In the genomic region with DNA sequence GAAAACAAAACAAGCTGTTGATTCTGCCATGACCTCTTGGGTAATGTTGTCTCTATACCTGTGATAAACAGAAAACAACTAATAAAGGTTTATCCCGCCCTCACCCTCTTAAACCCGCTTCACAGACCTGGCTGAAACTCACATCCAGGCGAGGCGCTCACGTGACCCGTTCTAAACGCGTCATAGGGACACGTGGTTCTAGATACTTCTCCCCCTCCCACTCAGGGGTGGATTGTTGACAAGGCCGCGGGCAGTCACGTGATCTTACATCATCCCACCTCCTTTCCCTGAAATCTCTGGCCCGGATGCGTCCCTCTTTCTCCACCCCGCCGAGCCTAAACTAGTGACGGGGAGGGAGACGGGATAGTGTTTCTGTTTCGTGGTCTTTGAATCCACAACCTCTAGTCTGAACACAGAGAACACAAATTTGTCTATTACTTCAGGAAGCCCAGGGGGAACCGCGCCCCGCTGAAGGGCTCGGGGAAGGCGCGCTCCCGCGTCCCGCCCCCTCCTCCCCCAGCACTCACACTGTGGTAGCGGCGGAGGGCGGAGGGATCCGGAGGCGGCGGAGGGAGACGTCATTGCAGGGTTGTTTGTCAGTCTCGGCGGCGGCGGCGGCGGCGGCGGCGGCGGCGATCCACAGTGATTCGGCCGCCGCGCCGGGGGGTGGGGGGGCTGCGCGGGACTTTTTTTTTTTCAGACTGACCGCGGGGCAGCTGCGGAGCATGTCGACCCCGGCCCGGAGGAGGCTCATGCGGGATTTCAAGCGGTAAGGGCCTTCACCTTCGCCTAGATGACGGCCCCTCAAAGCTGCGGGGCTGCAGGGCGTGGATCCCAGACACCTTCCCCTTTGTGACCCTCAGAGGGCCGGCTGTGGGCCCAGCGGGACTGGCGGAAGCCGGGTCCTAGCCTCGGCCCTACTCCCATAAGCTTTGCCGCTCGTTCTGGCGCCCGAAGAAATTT, we compare ENCODE assay signal across 8 cellular contexts. TPM values are rescaled to one million over a fixed set of nuclear protein-coding genes. Genes with fewer than 3 reads are reported as not detected.
DNase-seq lines count a peak whose midpoint lies in the region; ATAC-seq and TF ChIP-seq lines count a peak whose summit lies in the region.

A gene (plus strand): TSS at position 699 of the 963 bp plus-strand sequence. CDS start 27 bp downstream, at position 726.

- CTCF ChIA-PET in CD8-positive, alpha-beta memory T cell (lab: Charles Lee), result interaction anchor here (0.6 to 2.1 kb wide), 14 partner anchors 10 to 387 kb away, joined by 3 to 10 read pairs (median 4); a partner anchor contains a TSS

- H3K27me3 ChIP-seq in CD8-positive, alpha-beta memory T cell (ENCODE audit: insufficient read depth, low read length, poor library complexity, severe bottlenecking), result no peaks in the 10 kb centered on the region
- H3K27me3 ChIP-seq in lower lobe of right lung (ENCODE audit: low read depth), result no peaks in the 10 kb centered on the region

- H3K9me3 ChIP-seq in CD8-positive, alpha-beta memory T cell (ENCODE audit: low read length), result no peaks in the 10 kb centered on the region
- H3K9me3 ChIP-seq in lower lobe of right lung, result no peaks in the 10 kb centered on the region

- peaks cover 46 to 70% (median 66%) of the 10 kb centered on the region in 3 donors for H3K4me1 Mint-ChIP-seq in CD8-positive, alpha-beta memory T cell

- peaks cover 6 to 50% (median 7%) of the 10 kb centered on the region in 3 donors for H3K36me3 Mint-ChIP-seq in CD8-positive, alpha-beta memory T cell

- intact Hi-C loops in lower lobe of right lung (cut with DNase I), result no loop called here

- DNase-seq in CD8-positive, alpha-beta memory T cell, result peak; percentile 94 to 98 (median 97)
- DNase-seq in HS-5 (ENCODE audit: low read depth) (peak; percentile 98), lower lobe of right lung (peak; percentile 99)
- peak; percentile 95 for DNase-seq in NK-92 treated with Interleukin-12 subunit alpha and Interleukin-12 subunit beta, amount 100 ng/mL, for 24 hours (lab: John Stamatoyannopoulos, UW)
- DNase-seq in activated CD8-positive, alpha-beta memory T cell treated with anti-CD3 and anti-CD28 coated beads for 24 hours, result peak; percentile 99
- peak; percentile 98 for DNase-seq in effector CD4-positive, alpha-beta T cell
- DNase-seq in stimulated activated CD4-positive, alpha-beta T cell treated with anti-CD3 and anti-CD28 coated beads, TNF-alpha, amount 100 ng/mL, for 24 hours (ENCODE audit: low read depth in 3 of 3), result peak; percentile 85 to 96 (median 93)

- no peak for TF ChIP-seq CTCF in lower lobe of right lung (IDR thresholded peaks at IDR 0.05)

- H3K27ac ChIP-seq in CD8-positive, alpha-beta memory T cell (ENCODE audit: low read depth, low read length), result peak within 1 kb of the TSS; percentile 100
- peak within 1 kb of the TSS; percentile 100 for H3K27ac ChIP-seq in lower lobe of right lung

- peaks cover 0 to 10% of the 10 kb centered on the region in 2 donors for H3K27me3 Mint-ChIP-seq in CD8-positive, alpha-beta memory T cell

- H3K4me1 ChIP-seq in CD8-positive, alpha-beta memory T cell (ENCODE audit: insufficient read depth, low read length), result peaks cover 60% of the 10 kb centered on the region
- H3K4me1 ChIP-seq in lower lobe of right lung, result peaks cover 41% of the 10 kb centered on the region

- H3K36me3 ChIP-seq in CD8-positive, alpha-beta memory T cell (ENCODE audit: insufficient read depth, low read length), result no peaks in the 10 kb centered on the region
- peaks cover 20% of the 10 kb centered on the region for H3K36me3 ChIP-seq in lower lobe of right lung

- peak within 1 kb of the TSS; percentile 66 for H3K4me3 ChIP-seq in CD8-positive, alpha-beta memory T cell (ENCODE audit: low read length)
- peak within 1 kb of the TSS; percentile 95 for H3K4me3 ChIP-seq in lower lobe of right lung

- ATAC-seq in GM19468 (IDR thresholded peaks at IDR 0.05; ENCODE audit: extremely low read depth, unreplicated experiment) (peak; percentile 57), lower lobe of right lung (peak; percentile 94 to 96)

- POLR2A ChIA-PET in CD8-positive, alpha-beta memory T cell (lab: Charles Lee), result interaction anchor here (0.6 to 3.2 kb wide), 17 partner anchors 11 to 477 kb away, joined by 3 to 73 read pairs (median 4); a partner anchor contains a TSS

- peak within 1 kb of the TSS; percentile 88 to 99 (median 98) for H3K4me3 Mint-ChIP-seq in CD8-positive, alpha-beta memory T cell

- peaks cover 0 to 2% (median 0%) of the 10 kb centered on the region in 5 donors for H3K9me3 Mint-ChIP-seq in CD8-positive, alpha-beta memory T cell

- H3K27ac Mint-ChIP-seq in CD8-positive, alpha-beta memory T cell, result peak within 1 kb of the TSS; percentile 97 to 100 (median 100)

RNA-seq across cellular contexts. Expression of the gene that starts here (rescaled TPM):
- total RNA-seq in CD8-positive, alpha-beta memory T cell, result 100 to 1,000 TPM; 105 TPM
- 79.3 TPM for polyA plus RNA-seq in CD8-positive, alpha-beta memory T cell
- total RNA-seq in lower lobe of right lung, result 106 TPM

Comparison
In these comparisons a context has a peak if more than half of its experiments do, and no peak if none do; other contexts are left out.
1. Peak in every context shown above with its lines: DNase-seq, ATAC-seq, H3K4me3 ChIP-seq and H3K27ac ChIP-seq.